Comparison of ENCODE assay signal across 8 cellular contexts in genomic region chr19:56252699-56253422, GRCh38. TPM values are rescaled to one million over a fixed set of nuclear protein-coding genes. Genes with fewer than 3 reads are reported as not detected.
DNase-seq lines count a peak whose midpoint lies in the region; ATAC-seq and TF ChIP-seq lines count a peak whose summit lies in the region.

No MANE protein-coding gene starts in this region.

- no peaks in the 10 kb centered on the region for H3K4me1 ChIP-seq in A673 (ENCODE audit: insufficient read depth, low read length, poor library complexity, severe bottlenecking)

- no peaks in the 10 kb centered on the region for H3K9me3 ChIP-seq in A673 (ENCODE audit: low read depth, low read length, poor library complexity, severe bottlenecking)

- H3K27ac ChIP-seq in A673 (ENCODE audit: low read depth, low read length, poor library complexity, severe bottlenecking): no peak overlapping the region

- H3K36me3 ChIP-seq in A673 (ENCODE audit: insufficient read depth, low read length, poor library complexity, severe bottlenecking): no peaks in the 10 kb centered on the region

- peak; percentile 85 for ATAC-seq in activated CD4-positive, alpha-beta T cell treated with anti-CD3 and anti-CD28 coated beads for 36 hours
- ATAC-seq in left lobe of liver (peak; percentile 99), HG02642 (IDR thresholded peaks at IDR 0.05; ENCODE audit: poor library complexity, unreplicated experiment) (no peak)

- no TSS peak for BruUV-seq in A673 (replicated peaks; lab: Mats Ljungman, UMichigan)

- no peaks in the 10 kb centered on the region for H3K9me3 Mint-ChIP-seq in activated CD4-positive, alpha-beta T cell treated with anti-CD3 and anti-CD28 coated beads for 36 hours (ENCODE audit: low read depth)

- intact Hi-C loops in A673 (cut with micrococcal nuclease; ENCODE audit: unreplicated experiment): loop anchor here (2.0 kb wide), 2 partner anchors 176 to 186 kb away; no protein-coding TSS in a partner anchor
- intact Hi-C loops in activated CD4-positive, alpha-beta T cell treated with anti-CD3 and anti-CD28 coated beads for 36 hours (cut with DNase I, micrococcal nuclease): loop anchor here (1.0 to 5.0 kb wide), 8 partner anchors 59 to 846 kb away; partner anchors contain the start of gene ZSCAN5A (in 1 of the 2)

- POLR2A ChIA-PET in A673 (lab: Charles Lee; ENCODE audit: low non-redundant PET): no interaction called here
- POLR2A ChIA-PET in activated CD4-positive, alpha-beta T cell treated with anti-CD3 and anti-CD28 coated beads for 36 hours (lab: Charles Lee): interaction anchor here (0.6 to 1.5 kb wide), 2 partner anchors 57 to 81 kb away, joined by 3 read pairs; no protein-coding TSS in a partner anchor

- no peaks in the 10 kb centered on the region for H3K27me3 Mint-ChIP-seq in activated CD4-positive, alpha-beta T cell treated with anti-CD3 and anti-CD28 coated beads for 36 hours

- H3K4me1 Mint-ChIP-seq in activated CD4-positive, alpha-beta T cell treated with anti-CD3 and anti-CD28 coated beads for 36 hours: peaks cover 3% of the 10 kb centered on the region

- H3K4me3 Mint-ChIP-seq in activated CD4-positive, alpha-beta T cell treated with anti-CD3 and anti-CD28 coated beads for 36 hours: no peak overlapping the region

- H3K27me3 ChIP-seq in A673 (replicated peaks; ENCODE audit: insufficient read depth, low read depth, low read length, poor library complexity): no peaks in the 10 kb centered on the region

- peak; percentile 92 for TF ChIP-seq CTCF in A673 (conservative IDR thresholded peaks at IDR 0.05; ENCODE audit: low read depth, low read length)

- no peak overlapping the region for H3K4me3 ChIP-seq in A673 (ENCODE audit: low read depth, low read length, poor library complexity, severe bottlenecking)

- peaks cover 3% of the 10 kb centered on the region for H3K36me3 Mint-ChIP-seq in activated CD4-positive, alpha-beta T cell treated with anti-CD3 and anti-CD28 coated beads for 36 hours (ENCODE audit: low read depth)

- no peak overlapping the region for H3K27ac Mint-ChIP-seq in activated CD4-positive, alpha-beta T cell treated with anti-CD3 and anti-CD28 coated beads for 36 hours

- CTCF ChIA-PET in A673 (lab: Charles Lee): interaction anchor here (0.5 to 3.5 kb wide), 21 partner anchors 12 to 1756 kb away, joined by 3 to 92 read pairs (median 6); partner anchors contain the start of gene ZSCAN5A
- CTCF ChIA-PET in activated CD4-positive, alpha-beta T cell treated with anti-CD3 and anti-CD28 coated beads for 36 hours (lab: Charles Lee): interaction anchor here (0.6 to 6.5 kb wide), 27 partner anchors 9 to 846 kb away, joined by 3 to 72 read pairs (median 4); partner anchors contain the start of gene ZSCAN5A

- peak; percentile 90 for DNase-seq in A673 (ENCODE audit: low spot score)
- peak; percentile 53 for DNase-seq in GM19238 (ENCODE audit: insufficient read length, low spot score)
- DNase-seq in NCI-H2171 (lab: John Stamatoyannopoulos, UW): peak; percentile 76
- peak; percentile 90 for DNase-seq in activated CD4-positive, alpha-beta T cell treated with anti-CD3 and anti-CD28 coated beads for 36 hours
- DNase-seq in cerebellar cortex (ENCODE audit: low spot score): peak; percentile 65
- DNase-seq in left lobe of liver (ENCODE audit: low spot score): peak; percentile 82
- DNase-seq in stimulated activated CD4-positive, alpha-beta T cell treated with anti-CD3 and anti-CD28 coated beads, Interleukin-4, amount 100 ng/mL, for 48 hours (ENCODE audit: low read depth in 2 of 2): peak; percentile 66 to 80

RNA-seq across cellular contexts. Expression of gene EDDM13, which starts 19.7 kb away (rescaled TPM):
- total RNA-seq in A673 (2021): not detected in 2 replicates
- under 1 TPM; 0.30 to 0.76 TPM for total RNA-seq in activated CD4-positive, alpha-beta T cell treated with anti-CD3 and anti-CD28 coated beads for 36 hours
- total RNA-seq in left lobe of liver: not detected

RNA-seq across cellular contexts. Expression of gene ZSCAN5C, which starts 50.8 kb away (rescaled TPM):
- total RNA-seq in A673 (2021): not detected in 2 replicates
- not detected for total RNA-seq in activated CD4-positive, alpha-beta T cell treated with anti-CD3 and anti-CD28 coated beads for 36 hours
- not detected for total RNA-seq in left lobe of liver

RNA-seq across cellular contexts. Expression of gene ZSCAN5B, which starts 55.3 kb away (rescaled TPM):
- total RNA-seq in A673 (2021) (not detected in 2 replicates), left lobe of liver (not detected)
- not detected for total RNA-seq in activated CD4-positive, alpha-beta T cell treated with anti-CD3 and anti-CD28 coated beads for 36 hours
